In the genomic region with DNA sequence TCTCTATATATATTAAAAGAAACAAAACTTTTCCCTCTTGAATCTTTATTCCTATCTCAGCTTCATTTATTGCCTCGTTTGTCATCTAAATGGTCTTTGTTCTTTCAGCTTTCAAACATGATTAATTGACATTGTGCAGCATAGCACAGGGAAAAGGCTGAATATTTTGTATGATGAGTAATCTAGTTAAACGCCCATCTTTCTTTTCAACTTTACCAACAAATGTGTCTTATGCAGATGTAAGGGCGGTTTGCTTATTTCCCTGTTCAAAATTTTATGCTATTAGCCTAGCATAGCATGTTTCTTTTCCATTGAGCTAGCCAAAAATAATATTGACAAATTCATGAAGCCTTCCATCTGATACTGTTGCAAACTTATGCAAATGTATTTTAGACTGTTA, we compare ENCODE assay signal across 15 cellular contexts.
DNase-seq lines count a peak whose midpoint lies in the region; ATAC-seq and TF ChIP-seq lines count a peak whose summit lies in the region.
"Had no signal": no experiment of that assay in that cellular context is flagged by ENCODE, and none has a peak within 500 bp of the region (broad histone marks: within the 10 kb centered on the region; RNA-seq: fewer than 3 reads in every experiment).

No MANE protein-coding gene starts in this region.

- H3K4me1 ChIP-seq in left ventricle myocardium inferior = peaks cover 21% of the 10 kb centered on the region

- no peak overlapping the region for H3K4me3 ChIP-seq in left ventricle myocardium inferior
- H3K4me3 ChIP-seq: mucosa of descending colon had no signal

- no peaks in the 10 kb centered on the region for H3K4me1 Mint-ChIP-seq in activated CD4-positive, alpha-beta T cell treated with anti-CD3 and anti-CD28 coated beads, Interleukin-2, amount 10 ng/mL, durations not matched to agents 24 days and 14 days

- H3K27me3 ChIP-seq in left ventricle myocardium inferior (ENCODE audit: low read depth) = no peaks in the 10 kb centered on the region

- H3K4me3 Mint-ChIP-seq in activated CD4-positive, alpha-beta T cell treated with anti-CD3 and anti-CD28 coated beads, Interleukin-2, amount 10 ng/mL, durations not matched to agents 24 days and 14 days = no peak overlapping the region
- H3K4me3 Mint-ChIP-seq: dendritic cell treated with granulocyte-macrophage colony-stimulating factor and Interleukin-4, amounts not matched to agents 40 ng/mL and 50 ng/mL, for 4 days had no signal

- H3K27ac Mint-ChIP-seq in activated CD4-positive, alpha-beta T cell treated with anti-CD3 and anti-CD28 coated beads, Interleukin-2, amount 10 ng/mL, durations not matched to agents 24 days and 14 days = no peak overlapping the region
- H3K27ac Mint-ChIP-seq: dendritic cell treated with granulocyte-macrophage colony-stimulating factor and Interleukin-4, amounts not matched to agents 40 ng/mL and 50 ng/mL, for 4 days had no signal

- H3K9me3 ChIP-seq in left ventricle myocardium inferior (replicated peaks) = no peaks in the 10 kb centered on the region
- H3K9me3 ChIP-seq: mucosa of descending colon had no signal

- H3K36me3 Mint-ChIP-seq in activated CD4-positive, alpha-beta T cell treated with anti-CD3 and anti-CD28 coated beads, Interleukin-2, amount 10 ng/mL, durations not matched to agents 24 days and 14 days (ENCODE audit: low read depth) = no peaks in the 10 kb centered on the region

- no peak for DNase-seq in left ventricle myocardium inferior
- no peak for DNase-seq in left ventricle myocardium superior
- peak; percentile 79 for DNase-seq in amniotic epithelial cell (ENCODE audit: low read depth)
- peak; percentile 55 for DNase-seq in fibroblast of the conjunctiva (ENCODE audit: low read depth)
- DNase-seq in RKO (ENCODE audit: low spot score) = no peak
- DNase-seq in activated CD4-positive, alpha-beta T cell treated with anti-CD3 and anti-CD28 coated beads, Interleukin-2, amount 10 ng/mL, durations not matched to agents 24 days and 14 days = no peak
- DNase-seq in NCI-H82 (lab: John Stamatoyannopoulos, UW) = no peak
- DNase-seq: activated CD4-positive, alpha-beta T cell treated with anti-CD3 and anti-CD28 coated beads for 4 hours; mucosa of descending colon; NCI-H1048; NCI-H510A treated with DMSO at 0.1 percent for 48 hours; retina; substantia nigra had no signal

- intact Hi-C loops in left ventricle myocardium inferior (cut with micrococcal nuclease) = no loop called here
- intact Hi-C loops in left ventricle myocardium superior (cut with micrococcal nuclease) = no loop called here
- intact Hi-C loops in activated CD4-positive, alpha-beta T cell treated with anti-CD3 and anti-CD28 coated beads, Interleukin-2, amount 10 ng/mL, durations not matched to agents 24 days and 14 days (cut with micrococcal nuclease) = no loop called here

- ATAC-seq in left ventricle myocardium superior (no peak), HG02981 (IDR thresholded peaks at IDR 0.05; ENCODE audit: unreplicated experiment) (no peak)
- ATAC-seq: mucosa of descending colon had no signal

- H3K36me3 ChIP-seq in left ventricle myocardium inferior = no peaks in the 10 kb centered on the region

- TF ChIP-seq CTCF in left ventricle myocardium inferior (IDR thresholded peaks at IDR 0.05; ENCODE audit: borderline replicate concordance) = no peak

- H3K27ac ChIP-seq in left ventricle myocardium inferior (replicated peaks) = peak overlapping the region; percentile 55

- no peaks in the 10 kb centered on the region for H3K27me3 Mint-ChIP-seq in activated CD4-positive, alpha-beta T cell treated with anti-CD3 and anti-CD28 coated beads, Interleukin-2, amount 10 ng/mL, durations not matched to agents 24 days and 14 days
- H3K27me3 Mint-ChIP-seq: dendritic cell treated with granulocyte-macrophage colony-stimulating factor and Interleukin-4, amounts not matched to agents 40 ng/mL and 50 ng/mL, for 4 days had no signal

- H3K9me3 Mint-ChIP-seq in activated CD4-positive, alpha-beta T cell treated with anti-CD3 and anti-CD28 coated beads, Interleukin-2, amount 10 ng/mL, durations not matched to agents 24 days and 14 days = no peaks in the 10 kb centered on the region
- H3K9me3 Mint-ChIP-seq: dendritic cell treated with granulocyte-macrophage colony-stimulating factor and Interleukin-4, amounts not matched to agents 40 ng/mL and 50 ng/mL, for 4 days had no signal

Comparison
In these comparisons a context has a peak if more than half of its experiments do, and no peak if none do; other contexts are left out.
1. DNase-seq: peak in amniotic epithelial cell (single experiment) and fibroblast of the conjunctiva (single experiment); none in left ventricle myocardium inferior (single experiment), left ventricle myocardium superior (single experiment), RKO (single experiment), activated CD4-positive, alpha-beta T cell treated with anti-CD3 and anti-CD28 coated beads, Interleukin-2, amount 10 ng/mL, durations not matched to agents 24 days and 14 days (single experiment) and NCI-H82 (single experiment).